13 cellular contexts compared by ENCODE assay signal in genomic region chr20:64212750-64213149, GRCh38. TPM values are rescaled to one million over a fixed set of nuclear protein-coding genes. Genes with fewer than 3 reads are reported as not detected.
DNase-seq lines count a peak whose midpoint lies in the region; ATAC-seq, FAIRE-seq and TF ChIP-seq lines count a peak whose summit lies in the region.
"Had no signal": no experiment of that assay in that cellular context is flagged by ENCODE, and none has a peak within 500 bp of the region (broad histone marks: within the 10 kb centered on the region; RNA-seq: fewer than 3 reads in every experiment).

No MANE protein-coding gene starts in this region.

- H3K27me3 ChIP-seq in stomach: no peaks in the 10 kb centered on the region

- in situ Hi-C loops in KBM-7 (cut with MboI; ENCODE audit: low pct_unique_long_range_greater_than_20kb, low sequenced_read_pairs): no loop called here

- H3K27ac ChIP-seq in stomach: peak overlapping the region in 1 of 5 donors; percentile 64

- H3K36me3 ChIP-seq in stomach: no peaks in the 10 kb centered on the region

- no peak for DNase-seq in HTR-8/SVneo (ENCODE audit: insufficient read length, low spot score)
- peak; percentile 46 to 54 for DNase-seq in cerebellar nuclear complex (lab: John Stamatoyannopoulos, UW)
- DNase-seq in left lobe of liver (ENCODE audit: low spot score): peak; percentile 70
- peak; percentile 29 for DNase-seq in stomach
- DNase-seq in stimulated activated naive CD4-positive, alpha-beta T cell treated with Interleukin-2 at 50 U/mL for 16 hours (lab: John Stamatoyannopoulos, UW): no peak
- no peak for DNase-seq in KBM-7
- no peak for DNase-seq in HK-2 (ENCODE audit: unreplicated experiment)
- DNase-seq: activated CD4-positive, alpha-beta T cell treated with anti-CD3 and anti-CD28 coated beads, Interleukin-2, amount 10 ng/mL, durations not matched to agents 7 days and 5 days; activated naive CD4-positive, alpha-beta T cell treated with anti-CD3 and anti-CD28 coated beads, Interleukin-2, amount 50 U/mL, for 16 hours; effector memory CD8-positive, alpha-beta T cell; immature natural killer cell had no signal

- no peaks in the 10 kb centered on the region for H3K9me3 ChIP-seq in stomach

- no peak for TF ChIP-seq POLR2A in stomach (IDR thresholded peaks at IDR 0.05)

- intact Hi-C loops in stomach (cut with DNase I; ENCODE audit: low total_unique reads): no loop called here

- H3K4me3 ChIP-seq in stomach: no peak overlapping the region

- ATAC-seq in left lobe of liver (peak; percentile 82), GM19023 (IDR thresholded peaks at IDR 0.05; ENCODE audit: unreplicated experiment) (no peak)
- ATAC-seq: effector memory CD8-positive, alpha-beta T cell had no signal

- FAIRE-seq in HTR-8/SVneo (lab: Jason Lieb, UNC): peak; percentile 13

- 35 to 53% (median 48%) methylated on average over 6 to 8 of the region's 8 CpGs for WGBS in stomach, 5 donors

- peaks cover 0 to 21% (median 13%) of the 10 kb centered on the region in 4 donors for H3K4me1 ChIP-seq in stomach

- no peak for TF ChIP-seq EP300 in stomach (IDR thresholded peaks at IDR 0.05)

- no peak for TF ChIP-seq CTCF in stomach (IDR thresholded peaks at IDR 0.05)

RNA-seq across cellular contexts. Expression of gene PCMTD2, which starts 42.8 kb away (rescaled TPM):
- total RNA-seq in left lobe of liver (29.3 TPM), stomach (100 to 1,000 TPM in 1 of 5 donors, 10 to 100 TPM in 4; 15.2 to 107 (median 57.4) TPM)
- 10 to 100 TPM; 14.1 to 29.3 (median 23.8) TPM for polyA plus RNA-seq in stomach

RNA-seq across cellular contexts. Expression of gene MYT1, which starts 48.5 kb away (rescaled TPM):
- total RNA-seq in left lobe of liver: not detected
- total RNA-seq in stomach: under 1 TPM in 1 of 5 donors, not detected in 4; 0.55 TPM
- polyA plus RNA-seq in stomach: under 1 TPM in 2 of 3 donors, not detected in 1; 0.08 to 0.25 TPM
- total RNA-seq: activated CD4-positive, alpha-beta T cell treated with anti-CD3 and anti-CD28 coated beads, Interleukin-2, amount 10 ng/mL, durations not matched to agents 7 days and 5 days; osteocyte had no signal
- polyA plus RNA-seq: immature natural killer cell had no signal

Comparison
In these comparisons a context has a peak if more than half of its experiments do, and no peak if none do; other contexts are left out.
1. DNase-seq: peak in cerebellar nuclear complex (2 of 2), left lobe of liver (single experiment) and stomach (single experiment); none in HTR-8/SVneo (single experiment), stimulated activated naive CD4-positive, alpha-beta T cell treated with Interleukin-2 at 50 U/mL for 16 hours (single experiment), KBM-7 (single experiment) and HK-2 (single experiment).